Comparison of ENCODE assay signal across 10 cellular contexts in the genomic region with DNA sequence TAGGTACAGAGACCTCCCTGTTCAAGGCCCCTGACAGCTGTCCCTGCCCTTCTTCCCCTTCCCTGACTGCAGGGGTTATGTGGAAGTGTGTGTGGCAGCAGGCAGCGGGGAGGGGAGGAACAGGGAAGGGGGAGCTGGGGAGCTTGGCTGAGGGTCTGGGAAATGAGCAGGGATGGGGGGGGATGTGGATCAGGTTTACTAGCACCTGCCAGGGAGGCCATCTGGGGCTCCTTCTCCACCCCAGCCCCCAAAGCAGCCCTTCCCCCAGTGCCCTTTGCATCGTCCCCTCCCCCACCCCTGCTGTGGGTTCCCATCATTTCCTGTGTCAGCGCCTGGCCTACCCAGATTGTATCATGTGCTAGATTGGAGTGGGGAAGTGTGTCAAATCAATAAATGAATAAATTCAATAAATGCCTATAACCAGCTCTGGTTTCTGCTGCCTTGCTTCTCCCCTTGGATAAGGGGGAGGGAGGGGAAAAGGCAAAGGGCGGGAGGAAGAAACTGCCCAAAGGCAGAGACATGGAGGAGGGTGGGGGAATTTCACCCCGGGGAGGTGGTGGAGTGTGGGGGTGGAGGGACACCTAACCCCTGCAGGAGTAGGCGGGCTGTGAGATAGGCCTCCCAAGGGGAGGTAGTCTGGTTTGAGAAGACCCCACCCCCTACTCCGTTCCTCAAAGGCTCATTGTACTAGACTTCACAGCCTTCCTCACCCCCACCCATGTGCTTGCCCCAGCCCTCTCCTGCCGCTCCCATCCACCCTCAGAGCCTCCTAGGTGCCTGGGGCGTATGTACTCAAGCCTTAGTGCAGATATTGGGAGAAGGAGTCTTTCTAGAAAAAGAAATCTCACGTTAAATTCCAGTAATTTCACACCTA. TPM values are rescaled to one million over a fixed set of nuclear protein-coding genes. Genes with fewer than 3 reads are reported as not detected.
DNase-seq lines count a peak whose midpoint lies in the region; ATAC-seq and TF ChIP-seq lines count a peak whose summit lies in the region.
"Had no signal": no experiment of that assay in that cellular context is flagged by ENCODE, and none has a peak within 500 bp of the region (broad histone marks: within the 10 kb centered on the region; RNA-seq: fewer than 3 reads in every experiment).

No MANE protein-coding gene starts in this region.

- peaks cover 35 to 63% of the 10 kb centered on the region in 2 donors for H3K4me1 Mint-ChIP-seq in stimulated activated naive B cell treated with anti-CD40 and anti-IgM and Interleukin-4, amounts not matched to agents 10 μg/mL and 1 μg/mL and 100 μg/mL, for 72 hours

- no peak overlapping the region for H3K27ac ChIP-seq in tibial artery
- H3K27ac ChIP-seq in gastrocnemius medialis = peak overlapping the region in 2 of 4 donors; percentile 21 to 30

- H3K4me1 ChIP-seq in tibial artery (peaks cover 0 to 4% (median 2%) of the 10 kb centered on the region in 4 donors), gastrocnemius medialis (peaks cover 2 to 3% of the 10 kb centered on the region in 2 donors)

- H3K36me3 ChIP-seq in tibial artery (no peaks in the 10 kb centered on the region), gastrocnemius medialis (no peaks in the 10 kb centered on the region)

- H3K27ac Mint-ChIP-seq in stimulated activated naive B cell treated with anti-CD40 and anti-IgM and Interleukin-4, amounts not matched to agents 10 μg/mL and 1 μg/mL and 100 μg/mL, for 72 hours = peak overlapping the region; percentile 86

- TF ChIP-seq POLR2A in gastrocnemius medialis (IDR thresholded peaks at IDR 0.05) = no peak

- H3K9me3 Mint-ChIP-seq in stimulated activated naive B cell treated with anti-CD40 and anti-IgM and Interleukin-4, amounts not matched to agents 10 μg/mL and 1 μg/mL and 100 μg/mL, for 72 hours = peaks cover 0 to 3% of the 10 kb centered on the region in 2 donors

- H3K4me3 ChIP-seq in tibial artery (no peak overlapping the region), gastrocnemius medialis (no peak overlapping the region)

- H3K9me3 ChIP-seq in tibial artery (no peaks in the 10 kb centered on the region), gastrocnemius medialis (no peaks in the 10 kb centered on the region)

- H3K27me3 Mint-ChIP-seq in stimulated activated naive B cell treated with anti-CD40 and anti-IgM and Interleukin-4, amounts not matched to agents 10 μg/mL and 1 μg/mL and 100 μg/mL, for 72 hours = peaks cover 0 to under 1% of the 10 kb centered on the region in 2 donors

- peak; percentile 66 for ATAC-seq in GM19025 (IDR thresholded peaks at IDR 0.05; ENCODE audit: low read depth, unreplicated experiment)
- ATAC-seq in stimulated activated naive B cell treated with anti-CD40 and anti-IgM and Interleukin-4, amounts not matched to agents 10 μg/mL and 1 μg/mL and 100 μg/mL, for 72 hours (replicated peaks) = peak; percentile 65 to 72
- ATAC-seq in HG03025 (IDR thresholded peaks at IDR 0.05; ENCODE audit: low FRiP score, unreplicated experiment) = no peak
- ATAC-seq in gastrocnemius medialis = no peak

- H3K27me3 ChIP-seq in tibial artery (no peaks in the 10 kb centered on the region), gastrocnemius medialis (no peaks in the 10 kb centered on the region)

- intact Hi-C loops in tibial artery (cut with DNase I; ENCODE audit: low total_unique reads) = no loop called here
- intact Hi-C loops in gastrocnemius medialis (cut with DNase I; ENCODE audit: low total_unique reads) = no loop called here

- TF ChIP-seq CTCF in tibial artery (IDR thresholded peaks at IDR 0.05) (no peak), gastrocnemius medialis (IDR thresholded peaks at IDR 0.05 in 4 of 5, conservative IDR thresholded peaks at IDR 0.05 in 1 of 5) (no peak)

- in situ Hi-C loops in gastrocnemius medialis (cut with MboI; ENCODE audit: low sequenced_read_pairs in 4 of 4) = no loop called here

- H3K4me3 Mint-ChIP-seq in stimulated activated naive B cell treated with anti-CD40 and anti-IgM and Interleukin-4, amounts not matched to agents 10 μg/mL and 1 μg/mL and 100 μg/mL, for 72 hours = peak overlapping the region; percentile 65 to 72

- H3K36me3 Mint-ChIP-seq in stimulated activated naive B cell treated with anti-CD40 and anti-IgM and Interleukin-4, amounts not matched to agents 10 μg/mL and 1 μg/mL and 100 μg/mL, for 72 hours = peaks cover 24 to 25% of the 10 kb centered on the region in 2 donors

- DNase-seq in NCI-H1436 (lab: John Stamatoyannopoulos, UW) (peak; percentile 82), activated T-cell treated with anti-CD3 and anti-CD28 coated beads for 48 hours (ENCODE audit: low read depth) (peak; percentile 36), iPS-NIHi11 (ENCODE audit: low spot score) (peak; percentile 38), tibial artery (no peak), gastrocnemius medialis (no peak)
- DNase-seq in stimulated activated naive B cell treated with anti-CD40 and anti-IgM and Interleukin-4, amounts not matched to agents 10 μg/mL and 1 μg/mL and 100 μg/mL, for 72 hours = peak; percentile 12

RNA-seq across cellular contexts. Expression of a gene that starts 3.2 kb away (rescaled TPM):
- total RNA-seq in gastrocnemius medialis = not detected
- total RNA-seq: fibroblast of villous mesenchyme, LHCN-M2 had no signal

RNA-seq across cellular contexts. Expression of a gene that starts 7.7 kb away (rescaled TPM):
- total RNA-seq in gastrocnemius medialis = 10 to 100 TPM; 35.2 to 48.0 (median 41.8) TPM

RNA-seq across cellular contexts. Expression of a gene that starts 8.0 kb away (rescaled TPM):
- 1 to 10 TPM in 2 of 4 donors, under 1 TPM in 1, not detected in 1; 0.78 to 3.6 (median 1.3) TPM for total RNA-seq in gastrocnemius medialis
- total RNA-seq: fibroblast of villous mesenchyme, LHCN-M2 had no signal

RNA-seq across cellular contexts. Expression of a gene that starts 15.0 kb away (rescaled TPM):
- total RNA-seq in gastrocnemius medialis = 10 to 100 TPM; 11.8 to 25.5 (median 17.4) TPM

RNA-seq across cellular contexts. Expression of a gene that starts 35.2 kb away (rescaled TPM):
- 10 to 100 TPM; 31.7 to 66.9 (median 43.4) TPM for total RNA-seq in gastrocnemius medialis

Comparison
In these comparisons a context has a peak if more than half of its experiments do, and no peak if none do; other contexts are left out.
1. ATAC-seq: peak in GM19025 (single experiment) and stimulated activated naive B cell treated with anti-CD40 and anti-IgM and Interleukin-4, amounts not matched to agents 10 μg/mL and 1 μg/mL and 100 μg/mL, for 72 hours (2 of 2); none in HG03025 (single experiment) and gastrocnemius medialis (0 of 2).
2. DNase-seq: peak in NCI-H1436 (single experiment), activated T-cell treated with anti-CD3 and anti-CD28 coated beads for 48 hours (single experiment), iPS-NIHi11 (single experiment) and stimulated activated naive B cell treated with anti-CD40 and anti-IgM and Interleukin-4, amounts not matched to agents 10 μg/mL and 1 μg/mL and 100 μg/mL, for 72 hours (single experiment); none in tibial artery (0 of 2) and gastrocnemius medialis (0 of 2).